Comparison of ENCODE assay signal across 1 cellular context in the genomic region with DNA sequence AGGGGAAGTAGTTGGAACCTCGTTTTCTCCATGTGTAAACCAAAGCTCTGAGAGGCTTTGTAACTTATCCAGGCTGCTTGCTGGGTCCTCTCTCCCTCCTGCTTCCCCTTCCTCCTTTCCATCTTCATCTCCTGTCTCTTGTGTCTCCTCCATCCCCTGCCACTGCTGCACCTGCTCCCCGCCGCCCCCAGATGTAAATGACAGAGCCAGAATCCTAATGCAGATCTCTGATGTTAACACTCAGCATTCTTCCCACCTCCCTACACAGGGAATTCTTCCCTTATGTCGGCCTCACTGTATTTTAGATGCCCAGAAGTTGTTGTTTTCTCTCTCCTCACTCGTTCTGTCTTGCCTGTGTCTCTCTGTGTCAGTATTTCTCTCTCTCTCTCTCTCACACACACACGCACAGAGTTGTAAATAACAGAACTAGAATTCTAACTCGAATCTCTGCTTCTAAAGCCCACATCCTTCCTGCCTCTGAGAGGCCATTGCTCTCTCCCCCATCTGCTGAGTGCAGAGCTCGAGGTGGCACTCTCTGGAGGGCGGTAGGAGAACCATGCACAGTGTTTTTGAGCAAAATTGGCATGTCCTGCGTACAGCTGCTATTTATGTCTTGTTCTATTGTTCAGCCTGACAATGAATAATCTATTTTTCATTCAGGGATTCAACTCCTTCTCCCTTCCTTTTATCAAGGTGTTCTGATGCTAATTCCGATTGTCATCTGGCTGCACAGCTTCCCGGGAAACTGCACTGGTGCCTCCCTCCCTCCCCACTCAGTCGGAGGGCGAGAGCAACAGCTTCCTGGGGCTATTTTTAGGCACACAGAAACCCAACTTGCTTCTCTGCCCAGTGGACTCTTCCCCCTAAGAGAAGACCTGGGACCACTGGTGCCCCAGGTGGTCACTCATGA.
TF ChIP-seq lines count a peak whose summit lies in the region.

No MANE protein-coding gene starts in this region.

TF ChIP-seq in GM23338, 12 proteins besides CTCF, POLR2A, EP300 and RAD21:
- TF ChIP-seq, protein P1, sequence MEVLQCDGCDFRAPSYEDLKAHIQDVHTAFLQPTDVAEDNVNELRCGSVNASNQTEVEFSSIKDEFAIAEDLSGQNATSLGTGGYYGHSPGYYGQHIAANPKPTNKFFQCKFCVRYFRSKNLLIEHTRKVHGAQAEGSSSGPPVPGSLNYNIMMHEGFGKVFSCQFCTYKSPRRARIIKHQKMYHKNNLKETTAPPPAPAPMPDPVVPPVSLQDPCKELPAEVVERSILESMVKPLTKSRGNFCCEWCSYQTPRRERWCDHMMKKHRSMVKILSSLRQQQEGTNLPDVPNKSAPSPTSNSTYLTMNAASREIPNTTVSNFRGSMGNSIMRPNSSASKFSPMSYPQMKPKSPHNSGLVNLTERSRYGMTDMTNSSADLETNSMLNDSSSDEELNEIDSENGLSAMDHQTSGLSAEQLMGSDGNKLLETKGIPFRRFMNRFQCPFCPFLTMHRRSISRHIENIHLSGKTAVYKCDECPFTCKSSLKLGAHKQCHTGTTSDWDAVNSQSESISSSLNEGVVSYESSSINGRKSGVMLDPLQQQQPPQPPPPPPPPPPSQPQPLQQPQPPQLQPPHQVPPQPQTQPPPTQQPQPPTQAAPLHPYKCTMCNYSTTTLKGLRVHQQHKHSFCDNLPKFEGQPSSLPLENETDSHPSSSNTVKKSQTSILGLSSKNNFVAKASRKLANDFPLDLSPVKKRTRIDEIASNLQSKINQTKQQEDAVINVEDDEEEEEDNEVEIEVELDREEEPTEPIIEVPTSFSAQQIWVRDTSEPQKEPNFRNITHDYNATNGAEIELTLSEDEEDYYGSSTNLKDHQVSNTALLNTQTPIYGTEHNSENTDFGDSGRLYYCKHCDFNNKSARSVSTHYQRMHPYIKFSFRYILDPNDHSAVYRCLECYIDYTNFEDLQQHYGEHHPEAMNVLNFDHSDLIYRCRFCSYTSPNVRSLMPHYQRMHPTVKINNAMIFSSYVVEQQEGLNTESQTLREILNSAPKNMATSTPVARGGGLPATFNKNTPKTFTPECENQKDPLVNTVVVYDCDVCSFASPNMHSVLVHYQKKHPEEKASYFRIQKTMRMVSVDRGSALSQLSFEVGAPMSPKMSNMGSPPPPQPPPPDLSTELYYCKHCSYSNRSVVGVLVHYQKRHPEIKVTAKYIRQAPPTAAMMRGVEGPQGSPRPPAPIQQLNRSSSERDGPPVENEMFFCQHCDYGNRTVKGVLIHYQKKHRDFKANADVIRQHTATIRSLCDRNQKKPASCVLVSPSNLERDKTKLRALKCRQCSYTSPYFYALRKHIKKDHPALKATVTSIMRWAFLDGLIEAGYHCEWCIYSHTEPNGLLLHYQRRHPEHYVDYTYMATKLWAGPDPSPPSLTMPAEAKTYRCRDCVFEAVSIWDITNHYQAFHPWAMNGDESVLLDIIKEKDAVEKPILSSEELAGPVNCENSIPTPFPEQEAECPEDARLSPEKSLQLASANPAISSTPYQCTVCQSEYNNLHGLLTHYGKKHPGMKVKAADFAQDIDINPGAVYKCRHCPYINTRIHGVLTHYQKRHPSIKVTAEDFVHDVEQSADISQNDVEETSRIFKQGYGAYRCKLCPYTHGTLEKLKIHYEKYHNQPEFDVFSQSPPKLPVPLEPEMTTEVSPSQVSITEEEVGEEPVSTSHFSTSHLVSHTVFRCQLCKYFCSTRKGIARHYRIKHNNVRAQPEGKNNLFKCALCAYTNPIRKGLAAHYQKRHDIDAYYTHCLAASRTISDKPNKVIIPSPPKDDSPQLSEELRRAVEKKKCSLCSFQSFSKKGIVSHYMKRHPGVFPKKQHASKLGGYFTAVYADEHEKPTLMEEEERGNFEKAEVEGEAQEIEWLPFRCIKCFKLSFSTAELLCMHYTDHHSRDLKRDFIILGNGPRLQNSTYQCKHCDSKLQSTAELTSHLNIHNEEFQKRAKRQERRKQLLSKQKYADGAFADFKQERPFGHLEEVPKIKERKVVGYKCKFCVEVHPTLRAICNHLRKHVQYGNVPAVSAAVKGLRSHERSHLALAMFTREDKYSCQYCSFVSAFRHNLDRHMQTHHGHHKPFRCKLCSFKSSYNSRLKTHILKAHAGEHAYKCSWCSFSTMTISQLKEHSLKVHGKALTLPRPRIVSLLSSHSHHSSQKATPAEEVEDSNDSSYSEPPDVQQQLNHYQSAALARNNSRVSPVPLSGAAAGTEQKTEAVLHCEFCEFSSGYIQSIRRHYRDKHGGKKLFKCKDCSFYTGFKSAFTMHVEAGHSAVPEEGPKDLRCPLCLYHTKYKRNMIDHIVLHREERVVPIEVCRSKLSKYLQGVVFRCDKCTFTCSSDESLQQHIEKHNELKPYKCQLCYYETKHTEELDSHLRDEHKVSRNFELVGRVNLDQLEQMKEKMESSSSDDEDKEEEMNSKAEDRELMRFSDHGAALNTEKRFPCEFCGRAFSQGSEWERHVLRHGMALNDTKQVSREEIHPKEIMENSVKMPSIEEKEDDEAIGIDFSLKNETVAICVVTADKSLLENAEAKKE (CRISPR knock-in tag; IDR thresholded peaks at IDR 0.05) = no peak
- no peak for TF ChIP-seq EZH2 (IDR thresholded peaks at IDR 0.05; ENCODE audit: low read depth, unreplicated experiment)
- no peak for TF ChIP-seq ZNF331 (CRISPR knock-in tag; IDR thresholded peaks at IDR 0.05; ENCODE audit: low read depth)
- TF ChIP-seq ZNF114 (CRISPR knock-in tag; IDR thresholded peaks at IDR 0.05) = no peak
- no peak for TF ChIP-seq POLR2AphosphoS5 (IDR thresholded peaks at IDR 0.05; ENCODE audit: low read depth)
- TF ChIP-seq, protein P2, sequence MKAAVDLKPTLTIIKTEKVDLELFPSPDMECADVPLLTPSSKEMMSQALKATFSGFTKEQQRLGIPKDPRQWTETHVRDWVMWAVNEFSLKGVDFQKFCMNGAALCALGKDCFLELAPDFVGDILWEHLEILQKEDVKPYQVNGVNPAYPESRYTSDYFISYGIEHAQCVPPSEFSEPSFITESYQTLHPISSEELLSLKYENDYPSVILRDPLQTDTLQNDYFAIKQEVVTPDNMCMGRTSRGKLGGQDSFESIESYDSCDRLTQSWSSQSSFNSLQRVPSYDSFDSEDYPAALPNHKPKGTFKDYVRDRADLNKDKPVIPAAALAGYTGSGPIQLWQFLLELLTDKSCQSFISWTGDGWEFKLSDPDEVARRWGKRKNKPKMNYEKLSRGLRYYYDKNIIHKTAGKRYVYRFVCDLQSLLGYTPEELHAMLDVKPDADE (IDR thresholded peaks at IDR 0.05) = no peak
- no peak for TF ChIP-seq CREB1 (CRISPR knock-in tag; IDR thresholded peaks at IDR 0.05; ENCODE audit: low read depth)
